1 cellular context compared by ENCODE assay signal in the genomic region with DNA sequence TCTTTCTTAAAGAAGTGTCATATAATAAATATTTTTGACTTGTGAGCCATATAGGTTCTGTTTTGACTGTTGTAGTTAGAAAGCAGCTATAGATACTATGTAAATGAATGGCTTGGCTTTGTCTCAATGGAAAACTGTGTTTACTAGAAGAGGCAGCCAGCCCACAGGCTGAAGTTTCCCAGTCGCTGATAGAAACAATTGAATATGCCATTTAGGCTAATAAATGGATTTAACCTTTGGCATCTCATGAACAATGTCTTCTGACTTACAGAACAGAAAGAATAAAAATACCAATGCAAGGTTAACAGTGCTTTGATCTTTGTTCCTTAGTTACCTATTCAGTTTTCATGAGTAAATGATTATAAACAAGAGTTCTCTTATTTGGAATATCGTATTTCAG.
TF ChIP-seq lines count a peak whose summit lies in the region.

No MANE protein-coding gene starts in this region.

TF ChIP-seq in HepG2, 621 proteins besides CTCF, POLR2A, EP300 and RAD21 (continued from another document):
- TF ChIP-seq, protein P1, sequence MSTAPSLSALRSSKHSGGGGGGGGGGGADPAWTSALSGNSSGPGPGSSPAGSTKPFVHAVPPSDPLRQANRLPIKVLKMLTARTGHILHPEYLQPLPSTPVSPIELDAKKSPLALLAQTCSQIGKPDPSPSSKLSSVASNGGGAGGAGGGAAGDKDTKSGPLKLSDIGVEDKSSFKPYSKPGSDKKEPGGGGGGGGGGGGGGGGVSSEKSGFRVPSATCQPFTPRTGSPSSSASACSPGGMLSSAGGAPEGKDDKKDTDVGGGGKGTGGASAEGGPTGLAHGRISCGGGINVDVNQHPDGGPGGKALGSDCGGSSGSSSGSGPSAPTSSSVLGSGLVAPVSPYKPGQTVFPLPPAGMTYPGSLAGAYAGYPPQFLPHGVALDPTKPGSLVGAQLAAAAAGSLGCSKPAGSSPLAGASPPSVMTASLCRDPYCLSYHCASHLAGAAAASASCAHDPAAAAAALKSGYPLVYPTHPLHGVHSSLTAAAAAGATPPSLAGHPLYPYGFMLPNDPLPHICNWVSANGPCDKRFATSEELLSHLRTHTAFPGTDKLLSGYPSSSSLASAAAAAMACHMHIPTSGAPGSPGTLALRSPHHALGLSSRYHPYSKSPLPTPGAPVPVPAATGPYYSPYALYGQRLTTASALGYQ (CRISPR knock-in tag; IDR thresholded peaks at IDR 0.05), result no peak
- TF ChIP-seq ZNF251 (CRISPR knock-in tag; IDR thresholded peaks at IDR 0.05) (no peak), ZNF264 (CRISPR knock-in tag; IDR thresholded peaks at IDR 0.05) (no peak), REXO4 (CRISPR knock-in tag; IDR thresholded peaks at IDR 0.05; ENCODE audit: borderline replicate concordance) (no peak)
- TF ChIP-seq, protein P2, sequence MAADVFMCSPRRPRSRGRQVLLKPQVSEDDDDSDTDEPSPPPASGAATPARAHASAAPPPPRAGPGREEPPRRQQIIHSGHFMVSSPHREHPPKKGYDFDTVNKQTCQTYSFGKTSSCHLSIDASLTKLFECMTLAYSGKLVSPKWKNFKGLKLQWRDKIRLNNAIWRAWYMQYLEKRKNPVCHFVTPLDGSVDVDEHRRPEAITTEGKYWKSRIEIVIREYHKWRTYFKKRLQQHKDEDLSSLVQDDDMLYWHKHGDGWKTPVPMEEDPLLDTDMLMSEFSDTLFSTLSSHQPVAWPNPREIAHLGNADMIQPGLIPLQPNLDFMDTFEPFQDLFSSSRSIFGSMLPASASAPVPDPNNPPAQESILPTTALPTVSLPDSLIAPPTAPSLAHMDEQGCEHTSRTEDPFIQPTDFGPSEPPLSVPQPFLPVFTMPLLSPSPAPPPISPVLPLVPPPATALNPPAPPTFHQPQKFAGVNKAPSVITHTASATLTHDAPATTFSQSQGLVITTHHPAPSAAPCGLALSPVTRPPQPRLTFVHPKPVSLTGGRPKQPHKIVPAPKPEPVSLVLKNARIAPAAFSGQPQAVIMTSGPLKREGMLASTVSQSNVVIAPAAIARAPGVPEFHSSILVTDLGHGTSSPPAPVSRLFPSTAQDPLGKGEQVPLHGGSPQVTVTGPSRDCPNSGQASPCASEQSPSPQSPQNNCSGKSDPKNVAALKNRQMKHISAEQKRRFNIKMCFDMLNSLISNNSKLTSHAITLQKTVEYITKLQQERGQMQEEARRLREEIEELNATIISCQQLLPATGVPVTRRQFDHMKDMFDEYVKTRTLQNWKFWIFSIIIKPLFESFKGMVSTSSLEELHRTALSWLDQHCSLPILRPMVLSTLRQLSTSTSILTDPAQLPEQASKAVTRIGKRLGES (CRISPR knock-in tag; IDR thresholded peaks at IDR 0.05; ENCODE audit: borderline replicate concordance), result no peak
- TF ChIP-seq, protein P3, sequence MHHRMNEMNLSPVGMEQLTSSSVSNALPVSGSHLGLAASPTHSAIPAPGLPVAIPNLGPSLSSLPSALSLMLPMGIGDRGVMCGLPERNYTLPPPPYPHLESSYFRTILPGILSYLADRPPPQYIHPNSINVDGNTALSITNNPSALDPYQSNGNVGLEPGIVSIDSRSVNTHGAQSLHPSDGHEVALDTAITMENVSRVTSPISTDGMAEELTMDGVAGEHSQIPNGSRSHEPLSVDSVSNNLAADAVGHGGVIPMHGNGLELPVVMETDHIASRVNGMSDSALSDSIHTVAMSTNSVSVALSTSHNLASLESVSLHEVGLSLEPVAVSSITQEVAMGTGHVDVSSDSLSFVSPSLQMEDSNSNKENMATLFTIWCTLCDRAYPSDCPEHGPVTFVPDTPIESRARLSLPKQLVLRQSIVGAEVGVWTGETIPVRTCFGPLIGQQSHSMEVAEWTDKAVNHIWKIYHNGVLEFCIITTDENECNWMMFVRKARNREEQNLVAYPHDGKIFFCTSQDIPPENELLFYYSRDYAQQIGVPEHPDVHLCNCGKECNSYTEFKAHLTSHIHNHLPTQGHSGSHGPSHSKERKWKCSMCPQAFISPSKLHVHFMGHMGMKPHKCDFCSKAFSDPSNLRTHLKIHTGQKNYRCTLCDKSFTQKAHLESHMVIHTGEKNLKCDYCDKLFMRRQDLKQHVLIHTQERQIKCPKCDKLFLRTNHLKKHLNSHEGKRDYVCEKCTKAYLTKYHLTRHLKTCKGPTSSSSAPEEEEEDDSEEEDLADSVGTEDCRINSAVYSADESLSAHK (CRISPR knock-in tag; IDR thresholded peaks at IDR 0.05; ENCODE audit: borderline replicate concordance), result no peak
- TF ChIP-seq, protein P4, sequence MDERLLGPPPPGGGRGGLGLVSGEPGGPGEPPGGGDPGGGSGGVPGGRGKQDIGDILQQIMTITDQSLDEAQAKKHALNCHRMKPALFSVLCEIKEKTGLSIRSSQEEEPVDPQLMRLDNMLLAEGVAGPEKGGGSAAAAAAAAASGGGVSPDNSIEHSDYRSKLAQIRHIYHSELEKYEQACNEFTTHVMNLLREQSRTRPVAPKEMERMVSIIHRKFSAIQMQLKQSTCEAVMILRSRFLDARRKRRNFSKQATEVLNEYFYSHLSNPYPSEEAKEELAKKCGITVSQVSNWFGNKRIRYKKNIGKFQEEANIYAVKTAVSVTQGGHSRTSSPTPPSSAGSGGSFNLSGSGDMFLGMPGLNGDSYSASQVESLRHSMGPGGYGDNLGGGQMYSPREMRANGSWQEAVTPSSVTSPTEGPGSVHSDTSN (CRISPR knock-in tag; IDR thresholded peaks at IDR 0.05), result no peak
- TF ChIP-seq, protein P5, sequence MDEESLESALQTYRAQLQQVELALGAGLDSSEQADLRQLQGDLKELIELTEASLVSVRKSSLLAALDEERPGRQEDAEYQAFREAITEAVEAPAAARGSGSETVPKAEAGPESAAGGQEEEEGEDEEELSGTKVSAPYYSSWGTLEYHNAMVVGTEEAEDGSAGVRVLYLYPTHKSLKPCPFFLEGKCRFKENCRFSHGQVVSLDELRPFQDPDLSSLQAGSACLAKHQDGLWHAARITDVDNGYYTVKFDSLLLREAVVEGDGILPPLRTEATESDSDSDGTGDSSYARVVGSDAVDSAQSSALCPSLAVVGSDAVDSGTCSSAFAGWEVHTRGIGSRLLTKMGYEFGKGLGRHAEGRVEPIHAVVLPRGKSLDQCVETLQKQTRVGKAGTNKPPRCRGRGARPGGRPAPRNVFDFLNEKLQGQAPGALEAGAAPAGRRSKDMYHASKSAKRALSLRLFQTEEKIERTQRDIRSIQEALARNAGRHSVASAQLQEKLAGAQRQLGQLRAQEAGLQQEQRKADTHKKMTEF (CRISPR knock-in tag; IDR thresholded peaks at IDR 0.05), result no peak
